In genomic region chr14:60093606-60094005, GRCh38 we compare ENCODE assay signal across 1 cellular context.
TF ChIP-seq lines count a peak whose summit lies in the region.

No MANE protein-coding gene starts in this region.

TF ChIP-seq in A549, 52 proteins besides CTCF, POLR2A, EP300 and RAD21 (continued from another document):
- TF ChIP-seq E2F6 (IDR thresholded peaks at IDR 0.05; ENCODE audit: borderline replicate concordance, low read depth) (no peak), ZSCAN20 (CRISPR knock-in tag; IDR thresholded peaks at IDR 0.05) (no peak)
